In the genomic region with DNA sequence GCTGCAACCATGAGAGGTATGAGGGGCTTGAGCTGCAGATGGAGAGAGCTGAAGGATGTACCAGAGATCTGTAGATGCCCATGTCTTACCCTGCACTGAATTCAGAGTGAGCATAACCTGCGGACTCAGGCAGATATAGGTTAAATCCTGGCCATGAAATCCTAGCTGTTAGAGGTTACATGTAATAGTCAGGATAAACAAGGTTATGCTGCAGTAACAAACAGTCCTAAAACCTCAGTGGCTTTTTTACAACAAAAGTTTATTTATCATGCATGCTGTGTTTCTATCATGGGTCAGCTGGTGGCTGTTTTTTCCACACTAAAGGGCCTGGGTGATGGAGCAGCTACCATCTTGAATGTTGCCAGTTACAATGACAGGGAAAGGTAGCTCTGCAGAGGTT, we compare ENCODE assay signal across 34 cellular contexts.
"Had no signal": no experiment of that assay in that cellular context is flagged by ENCODE, and none has a peak within 500 bp of the region (broad histone marks: within the 10 kb centered on the region; RNA-seq: fewer than 3 reads in every experiment).

No MANE protein-coding gene starts in this region.

- H3K36me3 ChIP-seq: MG63 had no signal

- H3K9me3 ChIP-seq: MG63 had no signal

- DNase-seq: Karpas-422, Kasumi-1, MG63, MM.1S, NCI-H1048, NCI-H1092, NCI-H1092 treated with DMSO at 0.1 percent for 48 hours, NCI-H1105, NCI-H1105 treated with DMSO at 0.1 percent for 48 hours, NCI-H1417, NCI-H1417 treated with DMSO at 0.1 percent for 48 hours, NCI-H1436, NCI-H1436 treated with DMSO at 0.1 percent for 48 hours, NCI-H146, NCI-H1694, NCI-H1694 treated with DMSO at 0.1 percent for 48 hours, NCI-H187, NCI-H187 treated with DMSO at 0.1 percent for 48 hours, NCI-H1930, NCI-H2029, NCI-H2029 treated with DMSO at 0.1 percent for 48 hours, NCI-H2081, NCI-H2081 treated with DMSO at 0.1 percent for 48 hours, NCI-H2107, NCI-H2171, NCI-H2171 treated with DMSO at 0.1 percent for 48 hours, NCI-H2227 treated with DMSO at 0.1 percent for 48 hours, NCI-H226, NCI-H345, NCI-H446, NCI-H446 treated with DMSO at 0.1 percent for 48 hours, NCI-H510A, NCI-H510A treated with DMSO at 0.1 percent for 48 hours, NCI-H524 had no signal

- H3K4me3 ChIP-seq: MG63 had no signal
